8 cellular contexts compared by ENCODE assay signal in genomic region chr15:101295607-101296225, GRCh38. TPM values are rescaled to one million over a fixed set of nuclear protein-coding genes. Genes with fewer than 3 reads are reported as not detected.
DNase-seq lines count a peak whose midpoint lies in the region; ATAC-seq, FAIRE-seq and TF ChIP-seq lines count a peak whose summit lies in the region.

No MANE protein-coding gene starts in this region.

- intact Hi-C loops in Panc1 (cut with micrococcal nuclease; ENCODE audit: unreplicated experiment) (loop anchor here (5.0 kb wide), 2 partner anchors 197 to 282 kb away; no protein-coding TSS in a partner anchor), endothelial cell of umbilical vein (cut with micrococcal nuclease) (loop anchor here (1.0 to 2.0 kb wide), 2 partner anchors 151 to 357 kb away; partner anchors contain the start of gene TM2D3)

- H3F3A ChIP-seq in neural cell (ENCODE audit: insufficient read depth, low read length, poor library complexity, severe bottlenecking): peaks cover 8% of the 10 kb centered on the region

- DNase-seq in H7: peak; percentile 85
- no peak for DNase-seq in Panc1 (ENCODE audit: low read depth, low spot score)
- peak; percentile 44 for DNase-seq in endothelial cell of umbilical vein (ENCODE audit: low read depth, low spot score)
- DNase-seq in ecto neural progenitor cell (ENCODE audit: low spot score): no peak
- no peak for DNase-seq in cerebellar nuclear complex (lab: John Stamatoyannopoulos, UW)

- no peak for TF ChIP-seq RAD21 in neural cell (conservative IDR thresholded peaks at IDR 0.05)

- H3K9me3 ChIP-seq in Panc1 (ENCODE audit: control insufficient read depth, insufficient read depth, low read depth, low read length) (no peaks in the 10 kb centered on the region), endothelial cell of umbilical vein (replicated peaks; ENCODE audit: control insufficient read depth, insufficient read depth, low read length) (no peaks in the 10 kb centered on the region), neural cell (ENCODE audit: low read length) (no peaks in the 10 kb centered on the region)

- TF ChIP-seq POLR2A in endothelial cell of umbilical vein (IDR thresholded peaks at IDR 0.05; ENCODE audit: low read depth, low read length): no peak

- no peaks in the 10 kb centered on the region for H3K27me3 ChIP-seq in H7 (ENCODE audit: control insufficient read depth, insufficient read depth, low read length)
- H3K27me3 ChIP-seq in Panc1 (ENCODE audit: control insufficient read depth, insufficient read depth, low read length): no peaks in the 10 kb centered on the region
- no peaks in the 10 kb centered on the region for H3K27me3 ChIP-seq in endothelial cell of umbilical vein (ENCODE audit: control insufficient read depth in 2 of 2, insufficient read depth in 2 of 2, low read length in 2 of 2)
- no peaks in the 10 kb centered on the region for H3K27me3 ChIP-seq in neural cell (ENCODE audit: insufficient read depth, low read depth, low read length)

- H3K9me2 ChIP-seq in neural cell (ENCODE audit: insufficient read depth, low read length): no peaks in the 10 kb centered on the region

- H3K4me3 ChIP-seq in H7 (ENCODE audit: insufficient read depth, low read depth, low read length): peak overlapping the region; percentile 99
- peak overlapping the region; percentile 89 to 90 for H3K4me3 ChIP-seq in Panc1 (ENCODE audit: low read depth in 2 of 2, low read length in 2 of 2)
- H3K4me3 ChIP-seq in endothelial cell of umbilical vein (replicated peaks in 1 of 3; ENCODE audit: insufficient read depth in 1 of 3, low read depth in 1 of 3, low read length in 3 of 3): peak overlapping the region; percentile 77 to 94 (median 80)
- H3K4me3 ChIP-seq in neural cell (ENCODE audit: low read length): peak overlapping the region; percentile 93

- peak overlapping the region; percentile 58 for H3K4me2 ChIP-seq in endothelial cell of umbilical vein (ENCODE audit: insufficient read depth, low read length)
- peak overlapping the region; percentile 54 for H3K4me2 ChIP-seq in neural cell (ENCODE audit: low read length)

- POLR2A ChIA-PET in Panc1 (lab: Charles Lee) (no interaction called here), endothelial cell of umbilical vein (lab: Charles Lee) (no interaction called here)

- in situ Hi-C loops in Panc1 (cut with HindIII; ENCODE audit: low pct_unique_long_range_greater_than_20kb, low sequenced_read_pairs): no loop called here

- ATAC-seq in Panc1: no peak; the same call in 1 of the 2 replicates
- ATAC-seq in HG02852 (IDR thresholded peaks at IDR 0.05; ENCODE audit: unreplicated experiment): no peak
- ATAC-seq in HG03175 (IDR thresholded peaks at IDR 0.05; ENCODE audit: unreplicated experiment): no peak

- no peak for TF ChIP-seq CTCF in Panc1 (IDR thresholded peaks at IDR 0.05)
- no peak for TF ChIP-seq CTCF in endothelial cell of umbilical vein (IDR thresholded peaks at IDR 0.05; ENCODE audit: extremely low read depth in 1 of 2, insufficient read depth in 1 of 2, low read depth in 1 of 2, low read length in 2 of 2)
- TF ChIP-seq CTCF in neural cell (IDR thresholded peaks at IDR 0.05; ENCODE audit: poor library complexity, severe bottlenecking): no peak

- H2AFZ ChIP-seq in endothelial cell of umbilical vein (ENCODE audit: low read depth, low read length): peak overlapping the region; percentile 72
- H2AFZ ChIP-seq in neural cell (ENCODE audit: low read depth, low read length): peak overlapping the region; percentile 84

- H3K9ac ChIP-seq in endothelial cell of umbilical vein (replicated peaks; ENCODE audit: extremely low read depth, insufficient read depth, low read length): peak overlapping the region; percentile 95
- peak overlapping the region; percentile 88 for H3K9ac ChIP-seq in neural cell (ENCODE audit: low read length)

- H3K79me2 ChIP-seq in endothelial cell of umbilical vein (ENCODE audit: control insufficient read depth, insufficient read depth, low read length) (peaks cover 41% of the 10 kb centered on the region), neural cell (replicated peaks; ENCODE audit: insufficient read depth, low read length) (peaks cover 42% of the 10 kb centered on the region)

- dilution Hi-C loops in endothelial cell of umbilical vein (cut with MboI; ENCODE audit: extremely low pct_ligation_motif_present, low sequenced_read_pairs): no loop called here

- peaks cover 25% of the 10 kb centered on the region for H3K4me1 ChIP-seq in Panc1 (ENCODE audit: control insufficient read depth, insufficient read depth, low read length)
- H3K4me1 ChIP-seq in endothelial cell of umbilical vein (ENCODE audit: control insufficient read depth, extremely low read depth, insufficient read depth, low read length): peaks cover 14% of the 10 kb centered on the region

- TF ChIP-seq EP300 in neural cell (conservative IDR thresholded peaks at IDR 0.05; ENCODE audit: poor library complexity, severe bottlenecking): no peak

- H3K36me3 ChIP-seq in H7 (replicated peaks; ENCODE audit: control insufficient read depth, insufficient read depth, low read length) (peaks cover 2% of the 10 kb centered on the region; the same call in 1 of the 2 replicates), Panc1 (ENCODE audit: control insufficient read depth, insufficient read depth, low read length) (peaks cover 20% of the 10 kb centered on the region), endothelial cell of umbilical vein (ENCODE audit: control insufficient read depth in 2 of 2, extremely low read depth in 1 of 2, insufficient read depth in 2 of 2, low read length in 2 of 2) (no peaks in the 10 kb centered on the region), neural cell (ENCODE audit: insufficient read depth, low read length) (no peaks in the 10 kb centered on the region)

- no peaks in the 10 kb centered on the region for H3K9me1 ChIP-seq in endothelial cell of umbilical vein (replicated peaks; ENCODE audit: control insufficient read depth, extremely low read depth, insufficient read depth, low read length)

- H4K20me1 ChIP-seq in endothelial cell of umbilical vein (replicated peaks; ENCODE audit: control insufficient read depth, extremely low read depth, insufficient read depth, low read length) (no peaks in the 10 kb centered on the region), neural cell (ENCODE audit: insufficient read depth) (peaks cover 3% of the 10 kb centered on the region)

- peak; percentile 67 for FAIRE-seq in endothelial cell of umbilical vein (lab: Jason Lieb, UNC)

- CTCF ChIA-PET in Panc1 (lab: Charles Lee) (interaction anchor here (0.6 to 0.9 kb wide), 2 partner anchors 197 to 955 kb away, joined by 5 to 6 read pairs; no protein-coding TSS in a partner anchor), endothelial cell of umbilical vein (lab: Charles Lee) (interaction anchor here (0.6 to 3.2 kb wide), 4 partner anchors 25 to 358 kb away, joined by 3 to 21 read pairs (median 6); no protein-coding TSS in a partner anchor)

- peak overlapping the region; percentile 97 for H3K27ac ChIP-seq in Panc1 (ENCODE audit: low read length)
- H3K27ac ChIP-seq in endothelial cell of umbilical vein (ENCODE audit: insufficient read depth, low read depth, low read length): peak overlapping the region; percentile 70
- H3K27ac ChIP-seq in neural cell (ENCODE audit: low read length): peak overlapping the region; percentile 87

- BruUV-seq in Panc1 (replicated peaks; lab: Mats Ljungman, UMichigan) (TSS peak; percentile 89), endothelial cell of umbilical vein (replicated peaks; lab: Mats Ljungman, UMichigan) (TSS peak; percentile 59)

RNA-seq across cellular contexts. Expression of gene SNRPA1, which starts 0.7 kb away (rescaled TPM):
- 32.3 and 35.5 TPM in 2 replicates for total RNA-seq in H7 (2014; rRNA removed; shearing (Covaris generic))
- total RNA-seq in Panc1 (2021; ENCODE audit: unreplicated experiment) (98.0 TPM), endothelial cell of umbilical vein (80.8 and 82.7 TPM in 2 replicates)
- 134 TPM for polyA plus RNA-seq in Panc1 (2012; ENCODE audit: insufficient read length)
- polyA plus RNA-seq in endothelial cell of umbilical vein (33.9 and 68.5 TPM in 2 replicates), neural cell (34.7 and 53.6 TPM in 2 replicates)
- polyA plus RNA-seq in endothelial cell of umbilical vein (2011; cell fraction: cytosol; rRNA removed): 67.6 and 98.6 TPM in 2 replicates
- 118 and 166 TPM in 2 replicates for polyA plus RNA-seq in endothelial cell of umbilical vein (2011; cell fraction: nucleus; rRNA removed)
- 49.0 and 84.6 TPM in 2 replicates for polyA plus RNA-seq in endothelial cell of umbilical vein (2012)
- polyA minus RNA-seq in endothelial cell of umbilical vein (16.2 and 17.0 TPM in 2 replicates), neural cell (30.7 and 38.1 TPM in 2 replicates)
- polyA minus RNA-seq in endothelial cell of umbilical vein (2011; cell fraction: cytosol; rRNA and poly(A)+ RNA removed): 50.5 TPM
- 33.4 and 50.5 TPM in 2 replicates for polyA minus RNA-seq in endothelial cell of umbilical vein (2011; cell fraction: nucleus; rRNA and poly(A)+ RNA removed)

RNA-seq across cellular contexts. Expression of gene SELENOS, which starts 18.4 kb away (rescaled TPM):
- total RNA-seq in H7 (2014; rRNA removed; shearing (Covaris generic)): 52.2 and 55.5 TPM in 2 replicates
- total RNA-seq in Panc1 (2021; ENCODE audit: unreplicated experiment): 74.9 TPM
- 55.4 TPM for polyA plus RNA-seq in Panc1 (2012; ENCODE audit: insufficient read length)
- 70.4 and 73.2 TPM in 2 replicates for total RNA-seq in endothelial cell of umbilical vein
- polyA plus RNA-seq in endothelial cell of umbilical vein: 92.4 and 101 TPM in 2 replicates
- 91.0 and 96.0 TPM in 2 replicates for polyA plus RNA-seq in endothelial cell of umbilical vein (2011; cell fraction: cytosol; rRNA removed)
- 51.8 and 63.9 TPM in 2 replicates for polyA plus RNA-seq in endothelial cell of umbilical vein (2011; cell fraction: nucleus; rRNA removed)
- polyA plus RNA-seq in endothelial cell of umbilical vein (2012): 61.3 and 63.3 TPM in 2 replicates
- 43.7 and 45.2 TPM in 2 replicates for polyA minus RNA-seq in endothelial cell of umbilical vein
- 19.3 TPM for polyA minus RNA-seq in endothelial cell of umbilical vein (2011; cell fraction: cytosol; rRNA and poly(A)+ RNA removed)
- 39.9 and 51.3 TPM in 2 replicates for polyA minus RNA-seq in endothelial cell of umbilical vein (2011; cell fraction: nucleus; rRNA and poly(A)+ RNA removed)
- 128 and 136 TPM in 2 replicates for polyA plus RNA-seq in neural cell
- 54.8 and 54.9 TPM in 2 replicates for polyA minus RNA-seq in neural cell

RNA-seq across cellular contexts. Expression of gene CHSY1, which starts 43.9 kb away (rescaled TPM):
- 45.8 and 64.9 TPM in 2 replicates for total RNA-seq in H7 (2014; rRNA removed; shearing (Covaris generic))
- total RNA-seq in Panc1 (2021; ENCODE audit: unreplicated experiment) (50.8 TPM), endothelial cell of umbilical vein (47.0 and 50.8 TPM in 2 replicates)
- polyA plus RNA-seq in Panc1 (2012; ENCODE audit: insufficient read length): 21.5 TPM
- polyA plus RNA-seq in endothelial cell of umbilical vein (20.3 and 23.7 TPM in 2 replicates), neural cell (16.1 and 18.1 TPM in 2 replicates)
- polyA plus RNA-seq in endothelial cell of umbilical vein (2011; cell fraction: cytosol; rRNA removed): 26.5 and 27.6 TPM in 2 replicates
- 24.8 and 30.0 TPM in 2 replicates for polyA plus RNA-seq in endothelial cell of umbilical vein (2011; cell fraction: nucleus; rRNA removed)
- polyA plus RNA-seq in endothelial cell of umbilical vein (2012): 22.2 and 25.6 TPM in 2 replicates
- polyA minus RNA-seq in endothelial cell of umbilical vein (38.5 and 44.9 TPM in 2 replicates), neural cell (39.7 and 43.2 TPM in 2 replicates)
- polyA minus RNA-seq in endothelial cell of umbilical vein (2011; cell fraction: cytosol; rRNA and poly(A)+ RNA removed): 21.6 TPM
- polyA minus RNA-seq in endothelial cell of umbilical vein (2011; cell fraction: nucleus; rRNA and poly(A)+ RNA removed): 26.8 and 42.4 TPM in 2 replicates

Comparison
In these comparisons a context has a peak if more than half of its experiments do, and no peak if none do; other contexts are left out.
1. DNase-seq: peak in H7 (single experiment) and endothelial cell of umbilical vein (single experiment); none in Panc1 (single experiment), ecto neural progenitor cell (single experiment) and cerebellar nuclear complex (0 of 2).
2. Peak in every context shown above with its lines, with median percentiles within 50 percentile points of each other: H3K4me3 ChIP-seq and H3K27ac ChIP-seq.